Comparison of ENCODE assay signal across 19 cellular contexts in genomic region chr9:120857902-120858301, GRCh38. TPM values are rescaled to one million over a fixed set of nuclear protein-coding genes. Genes with fewer than 3 reads are reported as not detected.
DNase-seq lines count a peak whose midpoint lies in the region; ATAC-seq and TF ChIP-seq lines count a peak whose summit lies in the region.
"Had no signal": no experiment of that assay in that cellular context is flagged by ENCODE, and none has a peak within 500 bp of the region (broad histone marks: within the 10 kb centered on the region; RNA-seq: fewer than 3 reads in every experiment).

No MANE protein-coding gene starts in this region.

- H3K36me3 ChIP-seq in CD8-positive, alpha-beta T cell (ENCODE audit: insufficient read depth, low read length): peaks cover 49% of the 10 kb centered on the region

- no peak for DNase-seq in activated CD8-positive, alpha-beta T cell treated with anti-CD3 and anti-CD28 coated beads for 36 hours
- DNase-seq in activated CD8-positive, alpha-beta T cell treated with anti-CD3 and anti-CD28 coated beads, Interleukin-2, amount 10 ng/mL, durations not matched to agents 7 days and 5 days: no peak
- no peak for DNase-seq in CD8-positive, alpha-beta T cell
- no peak for DNase-seq in activated naive CD8-positive, alpha-beta T cell treated with anti-CD3 and anti-CD28 coated beads for 36 hours
- no peak for DNase-seq in progenitor cell of endocrine pancreas (ENCODE audit: low spot score, unreplicated experiment)
- no peak for DNase-seq in Calu3
- DNase-seq in NK-92 treated with Interleukin-12 subunit alpha and Interleukin-12 subunit beta, amount 100 ng/mL, for 24 hours (lab: John Stamatoyannopoulos, UW): no peak
- DNase-seq: COR-L47, DMS79, H9, IMR-90, Kasumi-1, MM.1S, NCI-H2081 treated with DMSO at 0.1 percent for 48 hours, NCI-H510A, NCI-H774, PC-9 had no signal

- intact Hi-C loops in activated CD8-positive, alpha-beta T cell treated with anti-CD3 and anti-CD28 coated beads for 36 hours (cut with micrococcal nuclease): no loop called here
- intact Hi-C loops in CD8-positive, alpha-beta T cell (cut with DNase I, micrococcal nuclease): no loop called here
- intact Hi-C loops in Calu3 (cut with micrococcal nuclease; ENCODE audit: unreplicated experiment): no loop called here

- H3K4me3 ChIP-seq in CD8-positive, alpha-beta T cell (ENCODE audit: low read depth, low read length): no peak overlapping the region
- H3K4me3 ChIP-seq: BLaER1 treated with 17β-estradiol and CSF1 and Interleukin-3, amounts not matched to agents 10 nM and 100 nM; PC-9 had no signal

- peaks cover 12% of the 10 kb centered on the region for H3K4me1 Mint-ChIP-seq in activated CD8-positive, alpha-beta T cell treated with anti-CD3 and anti-CD28 coated beads for 36 hours (ENCODE audit: low read depth)
- no peaks in the 10 kb centered on the region for H3K4me1 Mint-ChIP-seq in activated CD8-positive, alpha-beta T cell treated with anti-CD3 and anti-CD28 coated beads, Interleukin-2, amount 10 ng/mL, durations not matched to agents 7 days and 5 days (ENCODE audit: low read depth)
- peaks cover 11% of the 10 kb centered on the region for H3K4me1 Mint-ChIP-seq in CD8-positive, alpha-beta T cell (ENCODE audit: low read depth)
- peaks cover 4% of the 10 kb centered on the region for H3K4me1 Mint-ChIP-seq in activated naive CD8-positive, alpha-beta T cell treated with anti-CD3 and anti-CD28 coated beads for 36 hours
- H3K4me1 Mint-ChIP-seq in progenitor cell of endocrine pancreas (ENCODE audit: low read depth): peaks cover 2% of the 10 kb centered on the region
- no peaks in the 10 kb centered on the region for H3K4me1 Mint-ChIP-seq in Calu3 (ENCODE audit: low read depth, unreplicated experiment)

- POLR2A ChIA-PET in activated CD8-positive, alpha-beta T cell treated with anti-CD3 and anti-CD28 coated beads for 36 hours (lab: Charles Lee): interaction anchor here (1.5 to 17.0 kb wide), 3 partner anchors 7 to 16 kb away, joined by 4 to 231 read pairs (median 6); no protein-coding TSS in a partner anchor
- POLR2A ChIA-PET in activated CD8-positive, alpha-beta T cell treated with anti-CD3 and anti-CD28 coated beads, Interleukin-2, amount 10 ng/mL, durations not matched to agents 7 days and 5 days (lab: Charles Lee): interaction anchor here (1.0 to 1.4 kb wide), 2 partner anchors 11 to 14 kb away, joined by 4 to 6 read pairs; no protein-coding TSS in a partner anchor
- POLR2A ChIA-PET in CD8-positive, alpha-beta T cell (lab: Charles Lee): interaction anchor here (2.1 to 3.2 kb wide), 2 partner anchors 11 to 13 kb away, joined by 8 to 14 read pairs; no protein-coding TSS in a partner anchor

- no peak overlapping the region for H3K4me3 Mint-ChIP-seq in activated CD8-positive, alpha-beta T cell treated with anti-CD3 and anti-CD28 coated beads for 36 hours
- no peak overlapping the region for H3K4me3 Mint-ChIP-seq in activated CD8-positive, alpha-beta T cell treated with anti-CD3 and anti-CD28 coated beads, Interleukin-2, amount 10 ng/mL, durations not matched to agents 7 days and 5 days
- no peak overlapping the region for H3K4me3 Mint-ChIP-seq in CD8-positive, alpha-beta T cell
- no peak overlapping the region for H3K4me3 Mint-ChIP-seq in activated naive CD8-positive, alpha-beta T cell treated with anti-CD3 and anti-CD28 coated beads for 36 hours
- H3K4me3 Mint-ChIP-seq in progenitor cell of endocrine pancreas (ENCODE audit: low read depth): no peak overlapping the region
- H3K4me3 Mint-ChIP-seq in Calu3 (ENCODE audit: low read depth, unreplicated experiment): no peak overlapping the region
- H3K4me3 Mint-ChIP-seq: H9 had no signal

- CTCF ChIA-PET in activated CD8-positive, alpha-beta T cell treated with anti-CD3 and anti-CD28 coated beads for 36 hours (lab: Charles Lee): no interaction called here
- CTCF ChIA-PET in activated CD8-positive, alpha-beta T cell treated with anti-CD3 and anti-CD28 coated beads, Interleukin-2, amount 10 ng/mL, durations not matched to agents 7 days and 5 days (lab: Charles Lee): interaction anchor here (1.6 kb wide), 1 partner anchor 11 kb away, joined by 5 read pairs; no protein-coding TSS in a partner anchor
- CTCF ChIA-PET in CD8-positive, alpha-beta T cell (lab: Charles Lee): interaction anchor here (1.1 kb wide), 1 partner anchor 10 kb away, joined by 3 read pairs; no protein-coding TSS in a partner anchor
- CTCF ChIA-PET in Calu3 (lab: Charles Lee): no interaction called here

- BruUV-seq in Calu3 (replicated peaks; lab: Mats Ljungman, UMichigan): no TSS peak

- no peaks in the 10 kb centered on the region for H3K9me3 Mint-ChIP-seq in activated CD8-positive, alpha-beta T cell treated with anti-CD3 and anti-CD28 coated beads for 36 hours
- H3K9me3 Mint-ChIP-seq in activated CD8-positive, alpha-beta T cell treated with anti-CD3 and anti-CD28 coated beads, Interleukin-2, amount 10 ng/mL, durations not matched to agents 7 days and 5 days (ENCODE audit: insufficient read depth): no peaks in the 10 kb centered on the region
- H3K9me3 Mint-ChIP-seq in CD8-positive, alpha-beta T cell: no peaks in the 10 kb centered on the region
- H3K9me3 Mint-ChIP-seq in activated naive CD8-positive, alpha-beta T cell treated with anti-CD3 and anti-CD28 coated beads for 36 hours: no peaks in the 10 kb centered on the region
- H3K9me3 Mint-ChIP-seq in progenitor cell of endocrine pancreas (ENCODE audit: low read depth) (no peaks in the 10 kb centered on the region), Calu3 (ENCODE audit: low read depth, unreplicated experiment) (no peaks in the 10 kb centered on the region)
- H3K9me3 Mint-ChIP-seq: H9 had no signal

- H3K9me3 ChIP-seq in CD8-positive, alpha-beta T cell (ENCODE audit: low read length): no peaks in the 10 kb centered on the region
- H3K9me3 ChIP-seq: BLaER1 treated with 17β-estradiol and CSF1 and Interleukin-3, amounts not matched to agents 10 nM and 100 nM had no signal

- H3K27me3 ChIP-seq in CD8-positive, alpha-beta T cell (ENCODE audit: insufficient read depth, low read length): no peaks in the 10 kb centered on the region
- H3K27me3 ChIP-seq: BLaER1 treated with 17β-estradiol and CSF1 and Interleukin-3, amounts not matched to agents 10 nM and 100 nM had no signal

- H3K27me3 Mint-ChIP-seq in activated CD8-positive, alpha-beta T cell treated with anti-CD3 and anti-CD28 coated beads for 36 hours: no peaks in the 10 kb centered on the region
- no peaks in the 10 kb centered on the region for H3K27me3 Mint-ChIP-seq in activated CD8-positive, alpha-beta T cell treated with anti-CD3 and anti-CD28 coated beads, Interleukin-2, amount 10 ng/mL, durations not matched to agents 7 days and 5 days (ENCODE audit: low read depth)
- H3K27me3 Mint-ChIP-seq in CD8-positive, alpha-beta T cell (ENCODE audit: low read depth): no peaks in the 10 kb centered on the region
- no peaks in the 10 kb centered on the region for H3K27me3 Mint-ChIP-seq in activated naive CD8-positive, alpha-beta T cell treated with anti-CD3 and anti-CD28 coated beads for 36 hours
- H3K27me3 Mint-ChIP-seq in progenitor cell of endocrine pancreas (no peaks in the 10 kb centered on the region), Calu3 (ENCODE audit: unreplicated experiment) (no peaks in the 10 kb centered on the region)

- no peak overlapping the region for H3K27ac ChIP-seq in CD8-positive, alpha-beta T cell (ENCODE audit: low read depth, low read length)
- H3K27ac ChIP-seq: BLaER1 treated with 17β-estradiol and CSF1 and Interleukin-3, amounts not matched to agents 10 nM and 100 nM; PC-9 had no signal

- peak overlapping the region; percentile 30 for H3K27ac Mint-ChIP-seq in activated CD8-positive, alpha-beta T cell treated with anti-CD3 and anti-CD28 coated beads for 36 hours
- H3K27ac Mint-ChIP-seq in activated CD8-positive, alpha-beta T cell treated with anti-CD3 and anti-CD28 coated beads, Interleukin-2, amount 10 ng/mL, durations not matched to agents 7 days and 5 days: no peak overlapping the region
- peak overlapping the region; percentile 37 for H3K27ac Mint-ChIP-seq in CD8-positive, alpha-beta T cell
- H3K27ac Mint-ChIP-seq in activated naive CD8-positive, alpha-beta T cell treated with anti-CD3 and anti-CD28 coated beads for 36 hours: peak overlapping the region; percentile 54
- H3K27ac Mint-ChIP-seq in progenitor cell of endocrine pancreas (peak overlapping the region; percentile 13), Calu3 (ENCODE audit: unreplicated experiment) (no peak overlapping the region)
- H3K27ac Mint-ChIP-seq: H9 had no signal

- no peak for TF ChIP-seq CTCF in activated CD8-positive, alpha-beta T cell treated with anti-CD3 and anti-CD28 coated beads for 36 hours (IDR thresholded peaks at IDR 0.05)
- no peak for TF ChIP-seq CTCF in CD8-positive, alpha-beta T cell (IDR thresholded peaks at IDR 0.05)
- TF ChIP-seq CTCF in progenitor cell of endocrine pancreas (IDR thresholded peaks at IDR 0.05; ENCODE audit: unreplicated experiment): no peak
- no peak for TF ChIP-seq CTCF in Calu3 (IDR thresholded peaks at IDR 0.05; ENCODE audit: unreplicated experiment)

- no peaks in the 10 kb centered on the region for H3K4me1 ChIP-seq in CD8-positive, alpha-beta T cell (ENCODE audit: insufficient read depth, low read length)
- H3K4me1 ChIP-seq: BLaER1 treated with 17β-estradiol and CSF1 and Interleukin-3, amounts not matched to agents 10 nM and 100 nM had no signal

- no peak for ATAC-seq in activated CD8-positive, alpha-beta T cell treated with anti-CD3 and anti-CD28 coated beads for 36 hours
- no peak for ATAC-seq in activated CD8-positive, alpha-beta T cell treated with anti-CD3 and anti-CD28 coated beads, Interleukin-2, amount 10 ng/mL, durations not matched to agents 7 days and 5 days
- ATAC-seq in CD8-positive, alpha-beta T cell: no peak
- no peak for ATAC-seq in HG02885 (IDR thresholded peaks at IDR 0.05; ENCODE audit: poor library complexity, unreplicated experiment)

- H3K36me3 Mint-ChIP-seq in activated CD8-positive, alpha-beta T cell treated with anti-CD3 and anti-CD28 coated beads for 36 hours (ENCODE audit: low read depth): peaks cover 58% of the 10 kb centered on the region
- H3K36me3 Mint-ChIP-seq in activated CD8-positive, alpha-beta T cell treated with anti-CD3 and anti-CD28 coated beads, Interleukin-2, amount 10 ng/mL, durations not matched to agents 7 days and 5 days (ENCODE audit: low read depth): peaks cover 82% of the 10 kb centered on the region
- peaks cover 75% of the 10 kb centered on the region for H3K36me3 Mint-ChIP-seq in CD8-positive, alpha-beta T cell
- H3K36me3 Mint-ChIP-seq in activated naive CD8-positive, alpha-beta T cell treated with anti-CD3 and anti-CD28 coated beads for 36 hours: peaks cover 31% of the 10 kb centered on the region
- H3K36me3 Mint-ChIP-seq in progenitor cell of endocrine pancreas (ENCODE audit: insufficient read depth) (peaks cover 5% of the 10 kb centered on the region), Calu3 (ENCODE audit: insufficient read depth, unreplicated experiment) (peaks cover 6% of the 10 kb centered on the region)

RNA-seq across cellular contexts. Expression of gene PSMD5, which starts 15.2 kb away (rescaled TPM):
- 10 to 100 TPM; 52.3 to 55.3 TPM for total RNA-seq in activated CD8-positive, alpha-beta T cell treated with anti-CD3 and anti-CD28 coated beads for 36 hours
- 10 to 100 TPM; 47.9 to 50.7 TPM for total RNA-seq in activated CD8-positive, alpha-beta T cell treated with anti-CD3 and anti-CD28 coated beads, Interleukin-2, amount 10 ng/mL, durations not matched to agents 7 days and 5 days
- total RNA-seq in CD8-positive, alpha-beta T cell: 10 to 100 TPM; 38.5 to 58.2 TPM
- total RNA-seq in activated naive CD8-positive, alpha-beta T cell treated with anti-CD3 and anti-CD28 coated beads for 36 hours: 10 to 100 TPM; 69.0 to 69.3 TPM
- total RNA-seq in progenitor cell of endocrine pancreas (47.9 and 50.1 TPM in 2 replicates), Calu3 (2022) (34.0 and 34.2 TPM in 2 replicates)

RNA-seq across cellular contexts. Expression of gene PHF19, which starts 19.1 kb away (rescaled TPM):
- total RNA-seq in activated CD8-positive, alpha-beta T cell treated with anti-CD3 and anti-CD28 coated beads for 36 hours: 100 to 1,000 TPM; 210 to 216 TPM
- total RNA-seq in activated CD8-positive, alpha-beta T cell treated with anti-CD3 and anti-CD28 coated beads, Interleukin-2, amount 10 ng/mL, durations not matched to agents 7 days and 5 days: 100 to 1,000 TPM; 273 to 290 TPM
- total RNA-seq in CD8-positive, alpha-beta T cell: 10 to 100 TPM; 47.3 to 48.5 TPM
- total RNA-seq in activated naive CD8-positive, alpha-beta T cell treated with anti-CD3 and anti-CD28 coated beads for 36 hours: 100 to 1,000 TPM; 216 to 226 TPM
- 27.2 and 28.4 TPM in 2 replicates for total RNA-seq in progenitor cell of endocrine pancreas
- 37.2 and 44.5 TPM in 2 replicates for total RNA-seq in Calu3 (2022)

Comparison
In these comparisons a context has a peak if more than half of its experiments do, and no peak if none do; other contexts are left out.
1. H3K27ac Mint-ChIP-seq: peak in activated CD8-positive, alpha-beta T cell treated with anti-CD3 and anti-CD28 coated beads for 36 hours (single experiment), CD8-positive, alpha-beta T cell (single experiment), activated naive CD8-positive, alpha-beta T cell treated with anti-CD3 and anti-CD28 coated beads for 36 hours (single experiment) and progenitor cell of endocrine pancreas (single experiment); none in activated CD8-positive, alpha-beta T cell treated with anti-CD3 and anti-CD28 coated beads, Interleukin-2, amount 10 ng/mL, durations not matched to agents 7 days and 5 days (single experiment) and Calu3 (single experiment).
2. CTCF ChIA-PET loops: an anchor here in activated CD8-positive, alpha-beta T cell treated with anti-CD3 and anti-CD28 coated beads, Interleukin-2, amount 10 ng/mL, durations not matched to agents 7 days and 5 days (1.6 kb wide) and CD8-positive, alpha-beta T cell (1.1 kb wide); none called in activated CD8-positive, alpha-beta T cell treated with anti-CD3 and anti-CD28 coated beads for 36 hours and Calu3.